9 cellular contexts compared by ENCODE assay signal in the genomic region with DNA sequence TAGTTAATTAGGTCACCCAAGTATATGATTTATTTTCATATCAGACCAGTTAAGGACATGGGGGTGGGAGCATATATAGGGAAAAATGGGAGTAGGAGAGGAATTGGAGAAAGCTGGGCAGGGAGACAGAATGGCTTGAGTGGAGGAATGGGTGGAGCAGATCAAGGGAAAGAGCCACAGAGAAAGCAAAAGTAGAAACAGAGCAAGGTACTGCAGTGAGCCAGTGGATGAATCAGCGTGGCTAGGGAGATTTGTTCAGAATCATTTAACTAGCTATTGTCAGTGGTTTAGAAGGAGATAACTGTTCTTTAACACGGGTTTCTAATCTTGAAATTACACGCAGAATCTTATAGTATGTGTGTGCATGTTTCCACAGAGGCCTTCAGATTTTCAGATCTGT. TPM values are rescaled to one million over a fixed set of nuclear protein-coding genes. Genes with fewer than 3 reads are reported as not detected.
DNase-seq lines count a peak whose midpoint lies in the region; ATAC-seq and TF ChIP-seq lines count a peak whose summit lies in the region.
"Had no signal": no experiment of that assay in that cellular context is flagged by ENCODE, and none has a peak within 500 bp of the region (broad histone marks: within the 10 kb centered on the region; RNA-seq: fewer than 3 reads in every experiment).

No MANE protein-coding gene starts in this region.

- H3K4me1 ChIP-seq in left lung, result no peaks in the 10 kb centered on the region

- H3K27ac ChIP-seq in left lung, result no peak overlapping the region

- H3K36me3 ChIP-seq in left lung, result no peaks in the 10 kb centered on the region

- no peaks in the 10 kb centered on the region for H3K9me3 Mint-ChIP-seq in HFFc6
- peaks cover 5% of the 10 kb centered on the region for H3K9me3 Mint-ChIP-seq in WTC11

- intact Hi-C loops in left lung (cut with DNase I), result no loop called here

- CTCF ChIA-PET in WTC11 (lab: Charles Lee), result interaction anchor here (1.0 kb wide), 1 partner anchor 10 kb away, joined by 3 read pairs; no protein-coding TSS in a partner anchor

- DNase-seq in HFFc6 (peak; percentile 16), WTC11 (ENCODE audit: low spot score) (no peak), left lung (no peak), COR-L47 (lab: John Stamatoyannopoulos, UW) (no peak), NCI-H2107 treated with DMSO at 0.1 percent for 48 hours (lab: John Stamatoyannopoulos, UW; ENCODE audit: unreplicated experiment) (no peak)
- DNase-seq: activated B cell treated with CpG ODN at 0.5 μM for 24 hours, NCI-H1105 had no signal

- peaks cover 6% of the 10 kb centered on the region; the same call in 1 of the 2 replicates for H3K36me3 Mint-ChIP-seq in HFFc6 (ENCODE audit: low read depth)
- H3K36me3 Mint-ChIP-seq in WTC11, result peaks cover 5% of the 10 kb centered on the region; the same call in 1 of the 2 replicates

- ATAC-seq in GM18870 (IDR thresholded peaks at IDR 0.05; ENCODE audit: unreplicated experiment) (peak; percentile 62), WTC11 (no peak), left lung (peak; percentile 59), HG02798 (IDR thresholded peaks at IDR 0.05; ENCODE audit: poor library complexity, unreplicated experiment) (no peak)

- H3K4me3 ChIP-seq in left lung, result no peak overlapping the region

- no peaks in the 10 kb centered on the region for H3K9me3 ChIP-seq in left lung

- POLR2A ChIA-PET in WTC11 (lab: Charles Lee), result no interaction called here

- H3K27me3 Mint-ChIP-seq in HFFc6 (ENCODE audit: insufficient read depth) (no peaks in the 10 kb centered on the region), WTC11 (ENCODE audit: low read depth) (no peaks in the 10 kb centered on the region)
- H3K27me3 Mint-ChIP-seq: activated B cell treated with CpG ODN at 0.5 μM for 24 hours had no signal

- TF ChIP-seq CTCF in HFFc6 (IDR thresholded peaks at IDR 0.05), result no peak
- no peak for TF ChIP-seq CTCF in WTC11 (IDR thresholded peaks at IDR 0.05)
- TF ChIP-seq CTCF in left lung (IDR thresholded peaks at IDR 0.05), result no peak

- no peaks in the 10 kb centered on the region for H3K27me3 ChIP-seq in left lung

- peak overlapping the region; percentile 73 for H3K27ac Mint-ChIP-seq in HFFc6
- H3K27ac Mint-ChIP-seq in WTC11, result peak overlapping the region; percentile 6; the same call in 1 of the 2 replicates
- H3K27ac Mint-ChIP-seq: activated B cell treated with CpG ODN at 0.5 μM for 24 hours had no signal

- H3K4me3 Mint-ChIP-seq in HFFc6 (peak overlapping the region; percentile 51), WTC11 (no peak overlapping the region)
- H3K4me3 Mint-ChIP-seq: activated B cell treated with CpG ODN at 0.5 μM for 24 hours had no signal

- H3K4me1 Mint-ChIP-seq in HFFc6 (ENCODE audit: low read depth) (peaks cover 39% of the 10 kb centered on the region), WTC11 (peaks cover 14% of the 10 kb centered on the region)

TF ChIP-seq in WTC11, 78 proteins besides CTCF, POLR2A, EP300 and RAD21:
- TF ChIP-seq EMX1 (CRISPR knock-in tag; IDR thresholded peaks at IDR 0.05), result no peak

RNA-seq across cellular contexts. Expression of gene SNX24, which starts 37.4 kb away (rescaled TPM):
- total RNA-seq in HFFc6 (2021; fragmentation: NEBNext Ultra II Directional; extraction: Animal tissue kit (Norgen Biotek cat#: 25700)), result 10 to 100 TPM; 19.7 to 24.1 (median 21.9) TPM
- total RNA-seq in WTC11 (2021) (14.0 to 15.8 TPM (median 15.5 TPM) in 3 replicates), left lung (10 to 100 TPM; 27.4 to 33.9 TPM)

Comparison
In these comparisons a context has a peak if more than half of its experiments do, and no peak if none do; other contexts are left out.
1. ATAC-seq: peak in GM18870 (single experiment) and left lung (single experiment); none in WTC11 (single experiment) and HG02798 (single experiment).